ENCODE assay signal across 8 cellular contexts in the genomic region with DNA sequence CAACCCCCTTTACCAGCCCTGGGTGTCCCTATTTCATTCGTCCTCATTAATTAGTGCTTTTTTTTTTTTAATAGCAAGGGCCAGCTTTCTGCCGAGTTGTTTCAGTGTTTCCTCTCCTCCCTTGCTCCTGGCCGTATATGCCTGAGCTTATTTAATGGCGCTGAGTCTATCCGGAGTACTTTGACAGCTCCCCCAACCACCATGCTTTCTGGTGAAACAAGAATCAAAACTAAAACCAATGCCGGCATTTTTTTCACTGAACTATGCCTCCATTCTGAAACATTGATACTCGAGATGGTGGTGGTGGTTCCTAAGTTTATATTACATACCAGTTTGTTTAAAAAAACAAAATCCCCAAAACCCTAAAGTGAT.
A peak's percentile ranks its signal among the peaks of the same experiment; 100 is the strongest.
DNase-seq lines count a peak whose midpoint lies in the region; ATAC-seq lines count a peak whose summit lies in the region.

No MANE protein-coding gene starts in this region.

- H3K4me2 ChIP-seq in BLaER1 treated with 17β-estradiol and CSF1 and Interleukin-3, amounts not matched to agents 10 nM and 100 nM: peak overlapping the region; percentile 70 to 94 (median 90)

- peaks cover 0 to 9% (median 7%) of the 10 kb centered on the region in 10 experiments; a peak in 10 of 20 replicates for H3K4me1 ChIP-seq in BLaER1 treated with 17β-estradiol and CSF1 and Interleukin-3, amounts not matched to agents 10 nM and 100 nM

- H3K4me3 ChIP-seq in BLaER1 treated with 17β-estradiol and CSF1 and Interleukin-3, amounts not matched to agents 10 nM and 100 nM: peak overlapping the region; percentile 56 to 74 (median 64)
- H3K4me3 ChIP-seq in iPS-18c (ENCODE audit: insufficient read depth, low read depth, low read length): peak overlapping the region; percentile 73

- DNase-seq in NCI-H1694 treated with DMSO at 0.1 percent for 48 hours (lab: John Stamatoyannopoulos, UW) (peak; percentile 69), NCI-H1048 (lab: John Stamatoyannopoulos, UW) (no peak)
- no peak for DNase-seq in activated naive CD8-positive, alpha-beta T cell treated with anti-CD3 and anti-CD28 coated beads, Interleukin-2, amount 50 U/mL, for 24 hours
- no peak for DNase-seq in stimulated activated naive B cell treated with anti-CD40 and anti-IgM and Interleukin-4, amounts not matched to agents 10 μg/mL and 1 μg/mL and 100 μg/mL, for 72 hours

- H3K27ac ChIP-seq in BLaER1 treated with 17β-estradiol and CSF1 and Interleukin-3, amounts not matched to agents 10 nM and 100 nM: peak overlapping the region in 4 of 11 experiments; percentile 45 to 75 (median 60); a peak in 6 of 22 replicates

- no peaks in the 10 kb centered on the region; a peak in 1 of 22 replicates for H4K20me1 ChIP-seq in BLaER1 treated with 17β-estradiol and CSF1 and Interleukin-3, amounts not matched to agents 10 nM and 100 nM

- peaks cover 0 to 16% (median 7%) of the 10 kb centered on the region in 11 experiments; a peak in 13 of 22 replicates for H3K9me3 ChIP-seq in BLaER1 treated with 17β-estradiol and CSF1 and Interleukin-3, amounts not matched to agents 10 nM and 100 nM (replicated peaks in 1 of 11)
- H3K9me3 ChIP-seq in iPS-18c (ENCODE audit: control insufficient read depth, insufficient read depth, low read length): peaks cover 2% of the 10 kb centered on the region

- no peaks in the 10 kb centered on the region for H3K36me3 ChIP-seq in BLaER1 treated with 17β-estradiol and CSF1 and Interleukin-3, amounts not matched to agents 10 nM and 100 nM

- H3K27me3 ChIP-seq in BLaER1 treated with 17β-estradiol and CSF1 and Interleukin-3, amounts not matched to agents 10 nM and 100 nM: peaks cover 39 to 53% (median 46%) of the 10 kb centered on the region in 11 experiments

- H3K9me3 Mint-ChIP-seq in activated naive CD8-positive, alpha-beta T cell treated with anti-CD3 and anti-CD28 coated beads, Interleukin-2, amount 50 U/mL, for 24 hours: no peaks in the 10 kb centered on the region
- H3K9me3 Mint-ChIP-seq in stimulated activated naive B cell treated with anti-CD40 and anti-IgM and Interleukin-4, amounts not matched to agents 10 μg/mL and 1 μg/mL and 100 μg/mL, for 72 hours: no peaks in the 10 kb centered on the region

- no peaks in the 10 kb centered on the region for H3K36me3 Mint-ChIP-seq in activated naive CD8-positive, alpha-beta T cell treated with anti-CD3 and anti-CD28 coated beads, Interleukin-2, amount 50 U/mL, for 24 hours (ENCODE audit: low read depth)
- no peaks in the 10 kb centered on the region for H3K36me3 Mint-ChIP-seq in stimulated activated naive B cell treated with anti-CD40 and anti-IgM and Interleukin-4, amounts not matched to agents 10 μg/mL and 1 μg/mL and 100 μg/mL, for 72 hours

- H3K27me3 Mint-ChIP-seq in activated naive CD8-positive, alpha-beta T cell treated with anti-CD3 and anti-CD28 coated beads, Interleukin-2, amount 50 U/mL, for 24 hours: peaks cover 43% of the 10 kb centered on the region
- peaks cover 48 to 60% of the 10 kb centered on the region in 2 donors for H3K27me3 Mint-ChIP-seq in stimulated activated naive B cell treated with anti-CD40 and anti-IgM and Interleukin-4, amounts not matched to agents 10 μg/mL and 1 μg/mL and 100 μg/mL, for 72 hours

- ATAC-seq in GM21360 (IDR thresholded peaks at IDR 0.05; ENCODE audit: unreplicated experiment) (peak; percentile 20), GM19463 (IDR thresholded peaks at IDR 0.05; ENCODE audit: unreplicated experiment) (no peak)
- ATAC-seq in activated naive CD8-positive, alpha-beta T cell treated with anti-CD3 and anti-CD28 coated beads, Interleukin-2, amount 50 U/mL, for 24 hours: no peak
- no peak for ATAC-seq in stimulated activated naive B cell treated with anti-CD40 and anti-IgM and Interleukin-4, amounts not matched to agents 10 μg/mL and 1 μg/mL and 100 μg/mL, for 72 hours (replicated peaks)

- peak overlapping the region; percentile 64 for H3K27ac Mint-ChIP-seq in activated naive CD8-positive, alpha-beta T cell treated with anti-CD3 and anti-CD28 coated beads, Interleukin-2, amount 50 U/mL, for 24 hours
- H3K27ac Mint-ChIP-seq in stimulated activated naive B cell treated with anti-CD40 and anti-IgM and Interleukin-4, amounts not matched to agents 10 μg/mL and 1 μg/mL and 100 μg/mL, for 72 hours: peak overlapping the region; percentile 68

- peak overlapping the region in 10 of 11 experiments; percentile 26 to 76 (median 72); a peak in 17 of 22 replicates for H3K9ac ChIP-seq in BLaER1 treated with 17β-estradiol and CSF1 and Interleukin-3, amounts not matched to agents 10 nM and 100 nM

- peaks cover 15% of the 10 kb centered on the region for H3K4me1 Mint-ChIP-seq in activated naive CD8-positive, alpha-beta T cell treated with anti-CD3 and anti-CD28 coated beads, Interleukin-2, amount 50 U/mL, for 24 hours
- H3K4me1 Mint-ChIP-seq in stimulated activated naive B cell treated with anti-CD40 and anti-IgM and Interleukin-4, amounts not matched to agents 10 μg/mL and 1 μg/mL and 100 μg/mL, for 72 hours: peaks cover 13 to 22% of the 10 kb centered on the region in 2 donors

- H3K4me3 Mint-ChIP-seq in activated naive CD8-positive, alpha-beta T cell treated with anti-CD3 and anti-CD28 coated beads, Interleukin-2, amount 50 U/mL, for 24 hours: peak overlapping the region; percentile 88
- H3K4me3 Mint-ChIP-seq in stimulated activated naive B cell treated with anti-CD40 and anti-IgM and Interleukin-4, amounts not matched to agents 10 μg/mL and 1 μg/mL and 100 μg/mL, for 72 hours: peak overlapping the region; percentile 86 to 93
